ENCODE assay signal across 28 cellular contexts in the genomic region with DNA sequence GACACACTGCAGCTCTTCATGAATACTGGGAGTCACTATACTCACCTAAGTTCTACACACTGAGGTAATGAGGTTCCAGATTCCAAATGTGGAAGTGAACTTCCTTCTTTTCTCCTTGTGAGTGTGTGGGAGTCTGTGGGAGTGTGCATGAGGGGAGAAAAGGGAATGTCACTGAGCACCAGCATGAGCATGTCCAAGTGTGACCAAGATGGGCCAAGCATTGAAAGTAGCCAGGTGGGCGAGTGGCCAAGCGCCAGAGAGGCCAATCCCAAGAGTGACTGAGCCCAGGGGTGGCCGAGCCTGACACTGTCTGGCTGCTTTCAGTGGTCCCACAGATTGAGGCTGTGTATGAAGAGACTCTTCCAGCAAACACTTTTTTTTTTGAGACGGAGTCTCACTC.
DNase-seq lines count a peak whose midpoint lies in the region; ATAC-seq, FAIRE-seq and TF ChIP-seq lines count a peak whose summit lies in the region.
"Had no signal": no experiment of that assay in that cellular context is flagged by ENCODE, and none has a peak within 500 bp of the region (broad histone marks: within the 10 kb centered on the region; RNA-seq: fewer than 3 reads in every experiment).

No MANE protein-coding gene starts in this region.

- DNase-seq in bronchial epithelial cell (ENCODE audit: low read depth) (no peak), islet precursor cell (peak; percentile 29), psoas muscle (no peak), thyroid gland (peak; percentile 20 to 22), NCI-H187 treated with DMSO at 0.1 percent for 48 hours (lab: John Stamatoyannopoulos, UW) (no peak)
- no peak for DNase-seq in stimulated activated CD4-positive, alpha-beta T cell treated with anti-CD3 and anti-CD28 coated beads, Interleukin-4, amount 100 ng/mL, for 1 hour
- DNase-seq: 8988T; ACHN; BE2C; C1 segment of cervical spinal cord; CD4-positive, alpha-beta memory T cell; CD4-positive, CD25-positive, alpha-beta regulatory T cell; CD8-positive, alpha-beta memory T cell; COR-L47; DMS 273 treated with DMSO at 0.1 percent for 48 hours; DMS153; DMS53; DMS79; DND-41; EL; GDM1 had no signal

- H3K9me3 ChIP-seq in psoas muscle: no peaks in the 10 kb centered on the region
- no peaks in the 10 kb centered on the region for H3K9me3 ChIP-seq in thyroid gland
- H3K9me3 ChIP-seq: BE2C, BLaER1 had no signal

- H3K4me1 ChIP-seq in psoas muscle: peaks cover 25% of the 10 kb centered on the region
- peaks cover 4 to 7% of the 10 kb centered on the region in 2 donors for H3K4me1 ChIP-seq in thyroid gland
- H3K4me1 ChIP-seq: BE2C had no signal

- H3K27ac ChIP-seq in psoas muscle: peak overlapping the region; percentile 77
- H3K27ac ChIP-seq in thyroid gland: no peak overlapping the region
- H3K27ac ChIP-seq: BLaER1 had no signal

- WGBS in psoas muscle, 3 donors: 75 to 99% (median 82%) methylated on average over 4 of the region's 4 CpGs
- 94 to 100% methylated on average over 4 of the region's 4 CpGs for WGBS in thyroid gland, 2 donors

- H3K4me3 ChIP-seq in bronchial epithelial cell (ENCODE audit: low read depth, low read length): no peak overlapping the region
- no peak overlapping the region for H3K4me3 ChIP-seq in psoas muscle
- H3K4me3 ChIP-seq in thyroid gland (replicated peaks in 1 of 3): no peak overlapping the region
- H3K4me3 ChIP-seq: BLaER1, GM12878 had no signal

- H3K27me3 ChIP-seq in bronchial epithelial cell (ENCODE audit: control insufficient read depth, insufficient read depth, low read length): no peaks in the 10 kb centered on the region
- H3K27me3 ChIP-seq in psoas muscle (ENCODE audit: insufficient read depth in 3 of 3, low read length in 2 of 3): no peaks in the 10 kb centered on the region
- no peaks in the 10 kb centered on the region for H3K27me3 ChIP-seq in thyroid gland
- H3K27me3 ChIP-seq: BE2C, BLaER1 had no signal

- H3K36me3 ChIP-seq in bronchial epithelial cell (ENCODE audit: control insufficient read depth, insufficient read depth, low read length): no peaks in the 10 kb centered on the region
- no peaks in the 10 kb centered on the region for H3K36me3 ChIP-seq in psoas muscle (ENCODE audit: insufficient read depth in 1 of 2, low read depth in 1 of 2)
- no peaks in the 10 kb centered on the region for H3K36me3 ChIP-seq in thyroid gland
- H3K36me3 ChIP-seq: BE2C, BLaER1 had no signal

- FAIRE-seq in bronchial epithelial cell (lab: Jason Lieb, UNC): peak; percentile 36
- FAIRE-seq: A204.1, GM12878, GM12892, GM18507 had no signal

- TF ChIP-seq POLR2A in thyroid gland (IDR thresholded peaks at IDR 0.05): no peak

- intact Hi-C loops in psoas muscle (cut with DNase I) (loop anchor here in 1 of 2 donors (10.0 kb wide), 1 partner anchor 59 kb away; no protein-coding TSS in a partner anchor), thyroid gland (cut with DNase I) (no loop called here)

- TF ChIP-seq CTCF in bronchial epithelial cell (IDR thresholded peaks at IDR 0.05; ENCODE audit: insufficient read depth, low read length, severe bottlenecking) (no peak), psoas muscle (IDR thresholded peaks at IDR 0.05) (no peak), thyroid gland (IDR thresholded peaks at IDR 0.05) (no peak)

- ATAC-seq in psoas muscle (no peak), HG03469 (IDR thresholded peaks at IDR 0.05; ENCODE audit: unreplicated experiment) (no peak), HG03039 (IDR thresholded peaks at IDR 0.05; ENCODE audit: unreplicated experiment) (no peak)
- ATAC-seq: GM12878 had no signal

Comparison
In these comparisons a context has a peak if more than half of its experiments do, and no peak if none do; other contexts are left out.
1. DNase-seq: peak in islet precursor cell (single experiment) and thyroid gland (2 of 2); none in bronchial epithelial cell (single experiment), psoas muscle (0 of 2), stimulated activated CD4-positive, alpha-beta T cell treated with anti-CD3 and anti-CD28 coated beads, Interleukin-4, amount 100 ng/mL, for 1 hour (single experiment) and NCI-H187 treated with DMSO at 0.1 percent for 48 hours (single experiment).